Comparison of ENCODE assay signal across 21 cellular contexts in genomic region chr14:96801931-96802330, GRCh38.
"Had no signal": no experiment of that assay in that cellular context is flagged by ENCODE, and none has a peak within 500 bp of the region (broad histone marks: within the 10 kb centered on the region; RNA-seq: fewer than 3 reads in every experiment).

No MANE protein-coding gene starts in this region.

- ATAC-seq: Panc1, PC-3, SK-N-SH treated with all-trans-retinoic acid at 6 μM for 48 hours had no signal

- H3K27ac ChIP-seq: HL-60, RWPE1 had no signal

- DNase-seq: Karpas-422, KG1, MV-4-11, NCI-H1092, NCI-H1105 treated with DMSO at 0.1 percent for 48 hours, NCI-H1417 treated with DMSO at 0.1 percent for 48 hours, NCI-H146, NCI-H1694 treated with DMSO at 0.1 percent for 48 hours, NCI-H1930, NCI-H2081, NCI-H2107, NCI-H524, NCI-H526 treated with DMSO at 0.1 percent for 48 hours, NCI-H774, PC-3, SHP77, T-helper 2 cell had no signal
